Comparison of ENCODE assay signal across 8 cellular contexts in genomic region chr17:1715803-1716075, GRCh38. TPM values are rescaled to one million over a fixed set of nuclear protein-coding genes. Genes with fewer than 3 reads are reported as not detected.
DNase-seq lines count a peak whose midpoint lies in the region; ATAC-seq and TF ChIP-seq lines count a peak whose summit lies in the region.

No MANE protein-coding gene starts in this region.

- POLR2A ChIA-PET in T-cell (lab: Charles Lee) = interaction anchor here (0.5 to 1.4 kb wide), 7 partner anchors 9 to 179 kb away, joined by 3 to 14 read pairs (median 5); no protein-coding TSS in a partner anchor

- H3K36me3 ChIP-seq in sigmoid colon = peaks cover 0 to 27% (median 12%) of the 10 kb centered on the region in 4 donors

- H3K4me3 ChIP-seq in GM08714 (ENCODE audit: low read length) = peak overlapping the region; percentile 67
- peak overlapping the region; percentile 75 for H3K4me3 ChIP-seq in fibroblast of the aortic adventitia (ENCODE audit: low read depth, low read length)
- peak overlapping the region; percentile 73 to 99 (median 90) for H3K4me3 ChIP-seq in sigmoid colon

- CTCF ChIA-PET in T-cell (lab: Charles Lee) = interaction anchor here in 1 of 2 donors (1.4 to 2.0 kb wide), 4 partner anchors 31 to 150 kb away, joined by 4 to 16 read pairs (median 6); partner anchors contain the start of genes PRPF8 and RILP

- no peaks in the 10 kb centered on the region for H3K27me3 ChIP-seq in sigmoid colon

- peaks cover 0 to 4% of the 10 kb centered on the region in 2 donors for H3K27me3 Mint-ChIP-seq in T-cell

- peaks cover 10% of the 10 kb centered on the region for H3K36me3 Mint-ChIP-seq in T-cell

- H3K4me1 ChIP-seq in sigmoid colon = peaks cover 0 to 47% (median 39%) of the 10 kb centered on the region in 4 donors

- TF ChIP-seq CTCF in fibroblast of the aortic adventitia (IDR thresholded peaks at IDR 0.05; ENCODE audit: insufficient read depth, low read length) (no peak), sigmoid colon (IDR thresholded peaks at IDR 0.05) (no peak)

- H3K4me1 Mint-ChIP-seq in T-cell = peaks cover 38 to 46% (median 40%) of the 10 kb centered on the region in 3 donors

- no peak for ATAC-seq in T-cell (replicated peaks in 1 of 4)
- ATAC-seq in GM19035 (IDR thresholded peaks at IDR 0.05; ENCODE audit: unreplicated experiment) = no peak

- H3K27ac Mint-ChIP-seq in T-cell = peak overlapping the region in 1 of 2 donors; percentile 61

- no peaks in the 10 kb centered on the region for H3K9me3 Mint-ChIP-seq in T-cell

- DNase-seq in T-cell (no peak), fibroblast of the aortic adventitia (ENCODE audit: low read depth) (no peak), sigmoid colon (no peak), posterior cingulate gyrus (no peak), dermis blood vessel endothelial cell (no peak), activated gamma-delta T cell (lab: John Stamatoyannopoulos, UW) (no peak)

- peak overlapping the region; percentile 99 to 100 (median 100) for H3K27ac ChIP-seq in sigmoid colon

- no peaks in the 10 kb centered on the region for H3K9me3 ChIP-seq in sigmoid colon

- TF ChIP-seq POLR2A in sigmoid colon (IDR thresholded peaks at IDR 0.05) = no peak

- TF ChIP-seq EP300 in sigmoid colon (IDR thresholded peaks at IDR 0.05) = no peak

- peak overlapping the region; percentile 88 to 97 (median 89) for H3K4me3 Mint-ChIP-seq in T-cell

- 1% methylated on average over 23 of the region's 23 CpGs for WGBS in sigmoid colon, 2 donors

- intact Hi-C loops in sigmoid colon (cut with DNase I) (loop anchor here (2.0 to 5.0 kb wide), 4 partner anchors 67 to 327 kb away; partner anchors contain the start of genes OVCA2 and RILP), posterior cingulate gyrus (cut with DNase I) (loop anchor here (5.0 to 10.0 kb wide), 3 partner anchors 33 to 319 kb away; partner anchors contain the start of genes DPH1 and PRPF8)

RNA-seq across cellular contexts. Expression of gene TLCD2, which starts 5.6 kb away (rescaled TPM):
- under 1 TPM; 0.25 to 0.82 (median 0.59) TPM for total RNA-seq in T-cell
- 4.5 and 10.1 TPM in 2 replicates for total RNA-seq in fibroblast of the aortic adventitia (ENCODE audit: low replicate concordance)
- 1 to 10 TPM; 2.6 to 5.4 (median 4.1) TPM for total RNA-seq in sigmoid colon
- 10 to 100 TPM in 1 of 3 donors, 1 to 10 TPM in 2; 7.2 to 23.2 (median 9.2) TPM for polyA plus RNA-seq in sigmoid colon
- 1.7 and 1.8 TPM in 2 replicates for total RNA-seq in dermis blood vessel endothelial cell

RNA-seq across cellular contexts. Expression of gene WDR81, which starts 8.8 kb away (rescaled TPM):
- total RNA-seq in T-cell (10 to 100 TPM; 41.4 to 76.0 (median 63.1) TPM), fibroblast of the aortic adventitia (ENCODE audit: low replicate concordance) (27.7 and 39.6 TPM in 2 replicates), sigmoid colon (10 to 100 TPM; 21.8 to 49.3 (median 28.2) TPM), dermis blood vessel endothelial cell (25.2 and 26.9 TPM in 2 replicates)
- polyA plus RNA-seq in sigmoid colon = 10 to 100 TPM in 1 of 3 donors, 1 to 10 TPM in 2; 6.6 to 29.3 (median 7.4) TPM

RNA-seq across cellular contexts. Expression of gene SERPINF2, which starts 26.9 kb away (rescaled TPM):
- total RNA-seq in T-cell (1 to 10 TPM in 4 of 5 donors, under 1 TPM in 1; 0.86 to 2.9 (median 1.4) TPM), fibroblast of the aortic adventitia (ENCODE audit: low replicate concordance) (0.18 and 1.3 TPM in 2 replicates), sigmoid colon (1 to 10 TPM; 2.9 to 7.2 (median 4.1) TPM), dermis blood vessel endothelial cell (0.05 and 0.17 TPM in 2 replicates)
- polyA plus RNA-seq in sigmoid colon = 10 to 100 TPM in 1 of 3 donors, 1 to 10 TPM in 1, under 1 TPM in 1; 0.69 to 12.9 (median 1.2) TPM

RNA-seq across cellular contexts. Expression of gene PRPF8, which starts 31.1 kb away (rescaled TPM):
- total RNA-seq in T-cell (100 to 1,000 TPM; 387 to 543 (median 409) TPM), fibroblast of the aortic adventitia (ENCODE audit: low replicate concordance) (59.7 and 138 TPM in 2 replicates), sigmoid colon (100 to 1,000 TPM; 115 to 155 (median 125) TPM), dermis blood vessel endothelial cell (79.6 and 218 TPM in 2 replicates)
- polyA plus RNA-seq in sigmoid colon = 10 to 100 TPM; 25.9 to 92.8 (median 34.2) TPM

RNA-seq across cellular contexts. Expression of gene SERPINF1, which starts 46.1 kb away (rescaled TPM):
- total RNA-seq in T-cell = 1 to 10 TPM in 4 of 5 donors, under 1 TPM in 1; 0.68 to 8.9 (median 4.4) TPM
- total RNA-seq in fibroblast of the aortic adventitia (ENCODE audit: low replicate concordance) = 161 and 450 TPM in 2 replicates
- total RNA-seq in sigmoid colon = 100 to 1,000 TPM; 275 to 539 (median 352) TPM
- polyA plus RNA-seq in sigmoid colon = 100 to 1,000 TPM in 2 of 3 donors, 10 to 100 TPM in 1; 77.7 to 124 (median 112) TPM
- total RNA-seq in dermis blood vessel endothelial cell = 0.37 TPM in 1 of 2 replicates, not detected in the other
